Comparison of ENCODE assay signal across 1 cellular context in the genomic region with DNA sequence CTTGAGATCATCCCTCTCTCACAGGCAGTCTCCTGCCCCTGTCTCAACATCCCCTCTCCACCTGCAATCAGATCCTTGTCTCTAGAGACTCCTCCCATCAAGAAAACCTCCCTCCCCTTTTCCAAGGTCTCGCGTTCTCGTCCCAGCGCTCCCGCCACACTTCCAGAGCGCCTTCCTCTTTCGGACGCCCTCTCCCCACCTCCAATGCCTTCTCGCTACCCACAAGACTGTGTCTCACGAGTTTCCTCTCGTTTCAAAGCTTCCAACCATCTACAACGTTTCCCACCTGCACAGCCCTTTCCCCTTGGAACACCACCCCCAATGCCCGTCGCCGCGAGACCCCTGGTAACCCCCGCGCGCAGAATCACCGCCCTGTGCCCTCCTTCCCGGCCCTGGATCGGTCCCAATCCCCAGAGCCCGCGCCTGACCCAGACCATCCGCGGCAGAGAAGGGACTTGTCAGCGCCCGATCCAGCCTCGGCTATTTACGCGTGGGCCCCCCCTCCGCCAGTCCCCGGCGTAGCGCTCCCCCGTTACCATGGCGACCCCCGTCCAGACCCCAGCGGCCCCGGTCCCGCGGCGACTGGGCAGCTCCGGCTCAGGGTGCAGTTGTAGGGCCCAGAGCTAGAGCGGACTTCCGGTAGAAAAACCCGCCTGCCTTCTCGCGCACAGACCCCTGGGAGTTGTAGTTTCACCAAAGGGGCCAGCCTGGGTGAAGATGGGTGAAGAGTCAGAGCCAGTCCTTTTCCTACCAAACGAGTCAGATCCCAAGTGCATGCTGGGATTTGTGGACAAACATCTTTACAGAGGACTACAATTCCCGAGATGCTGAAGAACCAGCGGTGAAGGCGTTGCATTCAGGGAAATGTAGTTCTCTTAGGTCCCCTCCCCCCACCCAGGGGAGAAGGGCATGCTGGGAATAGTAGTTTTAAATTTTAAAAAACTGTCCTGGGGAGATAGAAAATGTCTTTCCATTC.
TF ChIP-seq lines count a peak whose summit lies in the region.

A gene (minus strand): TSS at position 619 of the 976 bp plus-strand sequence. CDS start 80 bp downstream, at position 539.

TF ChIP-seq in K562, 482 proteins besides CTCF, POLR2A, EP300 and RAD21 (continued from another document and continues in another):
- TF ChIP-seq, protein P1, sequence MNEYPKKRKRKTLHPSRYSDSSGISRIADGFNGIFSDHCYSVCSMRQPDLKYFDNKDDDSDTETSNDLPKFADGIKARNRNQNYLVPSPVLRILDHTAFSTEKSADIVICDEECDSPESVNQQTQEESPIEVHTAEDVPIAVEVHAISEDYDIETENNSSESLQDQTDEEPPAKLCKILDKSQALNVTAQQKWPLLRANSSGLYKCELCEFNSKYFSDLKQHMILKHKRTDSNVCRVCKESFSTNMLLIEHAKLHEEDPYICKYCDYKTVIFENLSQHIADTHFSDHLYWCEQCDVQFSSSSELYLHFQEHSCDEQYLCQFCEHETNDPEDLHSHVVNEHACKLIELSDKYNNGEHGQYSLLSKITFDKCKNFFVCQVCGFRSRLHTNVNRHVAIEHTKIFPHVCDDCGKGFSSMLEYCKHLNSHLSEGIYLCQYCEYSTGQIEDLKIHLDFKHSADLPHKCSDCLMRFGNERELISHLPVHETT (CRISPR knock-in tag; conservative IDR thresholded peaks at IDR 0.05 in 1 of 2, IDR thresholded peaks at IDR 0.05 in 1 of 2): peak in 1 of 2 experiments; percentile 96; a peak in 2 of 4 replicates
- no peak for TF ChIP-seq ZNF146 (CRISPR knock-in tag; IDR thresholded peaks at IDR 0.05; ENCODE audit: unreplicated experiment)
- TF ChIP-seq, protein P2, sequence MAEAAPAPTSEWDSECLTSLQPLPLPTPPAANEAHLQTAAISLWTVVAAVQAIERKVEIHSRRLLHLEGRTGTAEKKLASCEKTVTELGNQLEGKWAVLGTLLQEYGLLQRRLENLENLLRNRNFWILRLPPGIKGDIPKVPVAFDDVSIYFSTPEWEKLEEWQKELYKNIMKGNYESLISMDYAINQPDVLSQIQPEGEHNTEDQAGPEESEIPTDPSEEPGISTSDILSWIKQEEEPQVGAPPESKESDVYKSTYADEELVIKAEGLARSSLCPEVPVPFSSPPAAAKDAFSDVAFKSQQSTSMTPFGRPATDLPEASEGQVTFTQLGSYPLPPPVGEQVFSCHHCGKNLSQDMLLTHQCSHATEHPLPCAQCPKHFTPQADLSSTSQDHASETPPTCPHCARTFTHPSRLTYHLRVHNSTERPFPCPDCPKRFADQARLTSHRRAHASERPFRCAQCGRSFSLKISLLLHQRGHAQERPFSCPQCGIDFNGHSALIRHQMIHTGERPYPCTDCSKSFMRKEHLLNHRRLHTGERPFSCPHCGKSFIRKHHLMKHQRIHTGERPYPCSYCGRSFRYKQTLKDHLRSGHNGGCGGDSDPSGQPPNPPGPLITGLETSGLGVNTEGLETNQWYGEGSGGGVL (CRISPR knock-in tag; IDR thresholded peaks at IDR 0.05): no peak
- TF ChIP-seq STAT5B (CRISPR knock-in tag; IDR thresholded peaks at IDR 0.05): no peak
- no peak for TF ChIP-seq HNRNPL (IDR thresholded peaks at IDR 0.05; ENCODE audit: low read depth, low read length)
- no peak for TF ChIP-seq MTF1 (CRISPR knock-in tag; IDR thresholded peaks at IDR 0.05; ENCODE audit: borderline replicate concordance)
- peak; percentile 29; the same call in 1 of the 2 replicates for TF ChIP-seq ZNF316 (IDR thresholded peaks at IDR 0.05)
- TF ChIP-seq, protein P3, sequence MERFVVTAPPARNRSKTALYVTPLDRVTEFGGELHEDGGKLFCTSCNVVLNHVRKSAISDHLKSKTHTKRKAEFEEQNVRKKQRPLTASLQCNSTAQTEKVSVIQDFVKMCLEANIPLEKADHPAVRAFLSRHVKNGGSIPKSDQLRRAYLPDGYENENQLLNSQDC (CRISPR knock-in tag; IDR thresholded peaks at IDR 0.05): no peak
- TF ChIP-seq, protein P4, sequence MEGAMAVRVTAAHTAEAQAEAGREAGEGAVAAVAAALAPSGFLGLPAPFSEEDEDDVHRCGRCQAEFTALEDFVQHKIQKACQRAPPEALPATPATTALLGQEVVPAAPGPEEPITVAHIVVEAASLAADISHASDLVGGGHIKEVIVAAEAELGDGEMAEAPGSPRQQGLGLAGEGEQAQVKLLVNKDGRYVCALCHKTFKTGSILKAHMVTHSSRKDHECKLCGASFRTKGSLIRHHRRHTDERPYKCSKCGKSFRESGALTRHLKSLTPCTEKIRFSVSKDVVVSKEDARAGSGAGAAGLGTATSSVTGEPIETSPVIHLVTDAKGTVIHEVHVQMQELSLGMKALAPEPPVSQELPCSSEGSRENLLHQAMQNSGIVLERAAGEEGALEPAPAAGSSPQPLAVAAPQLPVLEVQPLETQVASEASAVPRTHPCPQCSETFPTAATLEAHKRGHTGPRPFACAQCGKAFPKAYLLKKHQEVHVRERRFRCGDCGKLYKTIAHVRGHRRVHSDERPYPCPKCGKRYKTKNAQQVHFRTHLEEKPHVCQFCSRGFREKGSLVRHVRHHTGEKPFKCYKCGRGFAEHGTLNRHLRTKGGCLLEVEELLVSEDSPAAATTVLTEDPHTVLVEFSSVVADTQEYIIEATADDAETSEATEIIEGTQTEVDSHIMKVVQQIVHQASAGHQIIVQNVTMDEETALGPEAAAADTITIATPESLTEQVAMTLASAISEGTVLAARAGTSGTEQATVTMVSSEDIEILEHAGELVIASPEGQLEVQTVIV (CRISPR knock-in tag; IDR thresholded peaks at IDR 0.05; ENCODE audit: borderline replicate concordance): no peak
- TF ChIP-seq, protein P5, sequence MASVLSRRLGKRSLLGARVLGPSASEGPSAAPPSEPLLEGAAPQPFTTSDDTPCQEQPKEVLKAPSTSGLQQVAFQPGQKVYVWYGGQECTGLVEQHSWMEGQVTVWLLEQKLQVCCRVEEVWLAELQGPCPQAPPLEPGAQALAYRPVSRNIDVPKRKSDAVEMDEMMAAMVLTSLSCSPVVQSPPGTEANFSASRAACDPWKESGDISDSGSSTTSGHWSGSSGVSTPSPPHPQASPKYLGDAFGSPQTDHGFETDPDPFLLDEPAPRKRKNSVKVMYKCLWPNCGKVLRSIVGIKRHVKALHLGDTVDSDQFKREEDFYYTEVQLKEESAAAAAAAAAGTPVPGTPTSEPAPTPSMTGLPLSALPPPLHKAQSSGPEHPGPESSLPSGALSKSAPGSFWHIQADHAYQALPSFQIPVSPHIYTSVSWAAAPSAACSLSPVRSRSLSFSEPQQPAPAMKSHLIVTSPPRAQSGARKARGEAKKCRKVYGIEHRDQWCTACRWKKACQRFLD (CRISPR knock-in tag; IDR thresholded peaks at IDR 0.05): peak; percentile 99
- TF ChIP-seq, protein P6, sequence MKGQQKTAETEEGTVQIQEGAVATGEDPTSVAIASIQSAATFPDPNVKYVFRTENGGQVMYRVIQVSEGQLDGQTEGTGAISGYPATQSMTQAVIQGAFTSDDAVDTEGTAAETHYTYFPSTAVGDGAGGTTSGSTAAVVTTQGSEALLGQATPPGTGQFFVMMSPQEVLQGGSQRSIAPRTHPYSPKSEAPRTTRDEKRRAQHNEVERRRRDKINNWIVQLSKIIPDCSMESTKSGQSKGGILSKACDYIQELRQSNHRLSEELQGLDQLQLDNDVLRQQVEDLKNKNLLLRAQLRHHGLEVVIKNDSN (CRISPR knock-in tag; IDR thresholded peaks at IDR 0.05): no peak
- TF ChIP-seq PTBP1 (IDR thresholded peaks at IDR 0.05; ENCODE audit: low read depth, low read length): no peak
- TF ChIP-seq, protein P7, sequence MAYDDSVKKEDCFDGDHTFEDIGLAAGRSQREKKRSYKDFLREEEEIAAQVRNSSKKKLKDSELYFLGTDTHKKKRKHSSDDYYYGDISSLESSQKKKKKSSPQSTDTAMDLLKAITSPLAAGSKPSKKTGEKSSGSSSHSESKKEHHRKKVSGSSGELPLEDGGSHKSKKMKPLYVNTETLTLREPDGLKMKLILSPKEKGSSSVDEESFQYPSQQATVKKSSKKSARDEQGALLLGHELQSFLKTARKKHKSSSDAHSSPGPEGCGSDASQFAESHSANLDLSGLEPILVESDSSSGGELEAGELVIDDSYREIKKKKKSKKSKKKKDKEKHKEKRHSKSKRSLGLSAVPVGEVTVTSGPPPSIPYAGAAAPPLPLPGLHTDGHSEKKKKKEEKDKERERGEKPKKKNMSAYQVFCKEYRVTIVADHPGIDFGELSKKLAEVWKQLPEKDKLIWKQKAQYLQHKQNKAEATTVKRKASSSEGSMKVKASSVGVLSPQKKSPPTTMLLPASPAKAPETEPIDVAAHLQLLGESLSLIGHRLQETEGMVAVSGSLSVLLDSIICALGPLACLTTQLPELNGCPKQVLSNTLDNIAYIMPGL (CRISPR knock-in tag; IDR thresholded peaks at IDR 0.05): 0 out of 2 replicates have a peak, but pooled peaks have one; percentile 57
- no peak for TF ChIP-seq ZBTB8A (IDR thresholded peaks at IDR 0.05; ENCODE audit: partially characterized antibody)
- no peak for TF ChIP-seq CEBPB (tag; IDR thresholded peaks at IDR 0.05)
- TF ChIP-seq, protein P8, sequence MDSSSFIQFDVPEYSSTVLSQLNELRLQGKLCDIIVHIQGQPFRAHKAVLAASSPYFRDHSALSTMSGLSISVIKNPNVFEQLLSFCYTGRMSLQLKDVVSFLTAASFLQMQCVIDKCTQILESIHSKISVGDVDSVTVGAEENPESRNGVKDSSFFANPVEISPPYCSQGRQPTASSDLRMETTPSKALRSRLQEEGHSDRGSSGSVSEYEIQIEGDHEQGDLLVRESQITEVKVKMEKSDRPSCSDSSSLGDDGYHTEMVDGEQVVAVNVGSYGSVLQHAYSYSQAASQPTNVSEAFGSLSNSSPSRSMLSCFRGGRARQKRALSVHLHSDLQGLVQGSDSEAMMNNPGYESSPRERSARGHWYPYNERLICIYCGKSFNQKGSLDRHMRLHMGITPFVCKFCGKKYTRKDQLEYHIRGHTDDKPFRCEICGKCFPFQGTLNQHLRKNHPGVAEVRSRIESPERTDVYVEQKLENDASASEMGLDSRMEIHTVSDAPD (CRISPR knock-in tag; IDR thresholded peaks at IDR 0.05): no peak
- TF ChIP-seq NBN (IDR thresholded peaks at IDR 0.05; ENCODE audit: low read depth): peak; percentile 55
- no peak for TF ChIP-seq MCM5 (IDR thresholded peaks at IDR 0.05; ENCODE audit: low read depth)
- no peak for TF ChIP-seq CHD1 (IDR thresholded peaks at IDR 0.05; ENCODE audit: low read length)
- peak; percentile 18; the same call in 1 of the 2 replicates for TF ChIP-seq ELF2 (CRISPR knock-in tag; IDR thresholded peaks at IDR 0.05)
- TF ChIP-seq, protein P9, sequence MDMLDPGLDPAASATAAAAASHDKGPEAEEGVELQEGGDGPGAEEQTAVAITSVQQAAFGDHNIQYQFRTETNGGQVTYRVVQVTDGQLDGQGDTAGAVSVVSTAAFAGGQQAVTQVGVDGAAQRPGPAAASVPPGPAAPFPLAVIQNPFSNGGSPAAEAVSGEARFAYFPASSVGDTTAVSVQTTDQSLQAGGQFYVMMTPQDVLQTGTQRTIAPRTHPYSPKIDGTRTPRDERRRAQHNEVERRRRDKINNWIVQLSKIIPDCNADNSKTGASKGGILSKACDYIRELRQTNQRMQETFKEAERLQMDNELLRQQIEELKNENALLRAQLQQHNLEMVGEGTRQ (CRISPR knock-in tag; IDR thresholded peaks at IDR 0.05): no peak
- TF ChIP-seq HDGF (IDR thresholded peaks at IDR 0.05): no peak
- no peak for TF ChIP-seq ZNF184 (CRISPR knock-in tag; IDR thresholded peaks at IDR 0.05)
- TF ChIP-seq HDAC6 (IDR thresholded peaks at IDR 0.05; ENCODE audit: low read depth, low read length): no peak
- TF ChIP-seq FOS (IDR thresholded peaks at IDR 0.05; ENCODE audit: extremely low read depth, insufficient read length): peak; percentile 11
- TF ChIP-seq KLF6 (CRISPR knock-in tag; IDR thresholded peaks at IDR 0.05; ENCODE audit: borderline replicate concordance): peak; percentile 86; the same call in 1 of the 2 replicates
- TF ChIP-seq ZNF696 (CRISPR knock-in tag; conservative IDR thresholded peaks at IDR 0.05): no peak
- TF ChIP-seq, protein P10, sequence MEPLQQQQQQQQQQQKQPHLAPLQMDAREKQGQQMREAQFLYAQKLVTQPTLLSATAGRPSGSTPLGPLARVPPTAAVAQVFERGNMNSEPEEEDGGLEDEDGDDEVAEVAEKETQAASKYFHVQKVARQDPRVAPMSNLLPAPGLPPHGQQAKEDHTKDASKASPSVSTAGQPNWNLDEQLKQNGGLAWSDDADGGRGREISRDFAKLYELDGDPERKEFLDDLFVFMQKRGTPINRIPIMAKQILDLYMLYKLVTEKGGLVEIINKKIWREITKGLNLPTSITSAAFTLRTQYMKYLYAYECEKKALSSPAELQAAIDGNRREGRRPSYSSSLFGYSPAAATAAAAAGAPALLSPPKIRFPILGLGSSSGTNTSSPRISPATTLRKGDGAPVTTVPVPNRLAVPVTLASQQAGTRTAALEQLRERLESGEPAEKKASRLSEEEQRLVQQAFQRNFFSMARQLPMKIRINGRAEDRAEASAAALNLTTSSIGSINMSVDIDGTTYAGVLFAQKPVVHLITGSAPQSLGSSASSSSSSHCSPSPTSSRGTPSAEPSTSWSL (CRISPR knock-in tag; IDR thresholded peaks at IDR 0.05; ENCODE audit: borderline replicate concordance): no peak
- no peak for TF ChIP-seq BRF1 (IDR thresholded peaks at IDR 0.05; ENCODE audit: borderline replicate concordance, extremely low read depth, insufficient read length)
- TF ChIP-seq RAD51 (IDR thresholded peaks at IDR 0.05; ENCODE audit: borderline replicate concordance, low read depth): no peak
- no peak for TF ChIP-seq ZNF507 (tag; conservative IDR thresholded peaks at IDR 0.05)
- TF ChIP-seq CCAR2 (IDR thresholded peaks at IDR 0.05; ENCODE audit: low read depth, low read length): no peak
- TF ChIP-seq FUS (optimal IDR thresholded peaks at IDR 0.05; ENCODE audit: low read depth, low read length): no peak
- TF ChIP-seq ZNF707 (CRISPR knock-in tag; conservative IDR thresholded peaks at IDR 0.05): no peak
- TF ChIP-seq, protein P11, sequence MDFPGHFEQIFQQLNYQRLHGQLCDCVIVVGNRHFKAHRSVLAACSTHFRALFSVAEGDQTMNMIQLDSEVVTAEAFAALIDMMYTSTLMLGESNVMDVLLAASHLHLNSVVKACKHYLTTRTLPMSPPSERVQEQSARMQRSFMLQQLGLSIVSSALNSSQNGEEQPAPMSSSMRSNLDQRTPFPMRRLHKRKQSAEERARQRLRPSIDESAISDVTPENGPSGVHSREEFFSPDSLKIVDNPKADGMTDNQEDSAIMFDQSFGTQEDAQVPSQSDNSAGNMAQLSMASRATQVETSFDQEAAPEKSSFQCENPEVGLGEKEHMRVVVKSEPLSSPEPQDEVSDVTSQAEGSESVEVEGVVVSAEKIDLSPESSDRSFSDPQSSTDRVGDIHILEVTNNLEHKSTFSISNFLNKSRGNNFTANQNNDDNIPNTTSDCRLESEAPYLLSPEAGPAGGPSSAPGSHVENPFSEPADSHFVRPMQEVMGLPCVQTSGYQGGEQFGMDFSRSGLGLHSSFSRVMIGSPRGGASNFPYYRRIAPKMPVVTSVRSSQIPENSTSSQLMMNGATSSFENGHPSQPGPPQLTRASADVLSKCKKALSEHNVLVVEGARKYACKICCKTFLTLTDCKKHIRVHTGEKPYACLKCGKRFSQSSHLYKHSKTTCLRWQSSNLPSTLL (IDR thresholded peaks at IDR 0.05): no peak
- TF ChIP-seq CEBPG (CRISPR knock-in tag; IDR thresholded peaks at IDR 0.05): no peak
- TF ChIP-seq CEBPG (tag; conservative IDR thresholded peaks at IDR 0.05 in 1 of 2, IDR thresholded peaks at IDR 0.05 in 1 of 2): no peak
- TF ChIP-seq GABPA (tag; conservative IDR thresholded peaks at IDR 0.05; ENCODE audit: low read depth): peak; percentile 97
- no peak for TF ChIP-seq ZNF695 (CRISPR knock-in tag; IDR thresholded peaks at IDR 0.05)
- peak; percentile 55; the same call in 1 of the 2 replicates for TF ChIP-seq TOE1 (IDR thresholded peaks at IDR 0.05; ENCODE audit: borderline replicate concordance)
- no peak for TF ChIP-seq TOE1 (CRISPR knock-in tag; IDR thresholded peaks at IDR 0.05; ENCODE audit: borderline replicate concordance, low read depth)
- TF ChIP-seq, protein P12, sequence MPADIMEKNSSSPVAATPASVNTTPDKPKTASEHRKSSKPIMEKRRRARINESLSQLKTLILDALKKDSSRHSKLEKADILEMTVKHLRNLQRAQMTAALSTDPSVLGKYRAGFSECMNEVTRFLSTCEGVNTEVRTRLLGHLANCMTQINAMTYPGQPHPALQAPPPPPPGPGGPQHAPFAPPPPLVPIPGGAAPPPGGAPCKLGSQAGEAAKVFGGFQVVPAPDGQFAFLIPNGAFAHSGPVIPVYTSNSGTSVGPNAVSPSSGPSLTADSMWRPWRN (IDR thresholded peaks at IDR 0.05; ENCODE audit: low read depth): no peak
